1 cellular context compared by ENCODE assay signal in the genomic region with DNA sequence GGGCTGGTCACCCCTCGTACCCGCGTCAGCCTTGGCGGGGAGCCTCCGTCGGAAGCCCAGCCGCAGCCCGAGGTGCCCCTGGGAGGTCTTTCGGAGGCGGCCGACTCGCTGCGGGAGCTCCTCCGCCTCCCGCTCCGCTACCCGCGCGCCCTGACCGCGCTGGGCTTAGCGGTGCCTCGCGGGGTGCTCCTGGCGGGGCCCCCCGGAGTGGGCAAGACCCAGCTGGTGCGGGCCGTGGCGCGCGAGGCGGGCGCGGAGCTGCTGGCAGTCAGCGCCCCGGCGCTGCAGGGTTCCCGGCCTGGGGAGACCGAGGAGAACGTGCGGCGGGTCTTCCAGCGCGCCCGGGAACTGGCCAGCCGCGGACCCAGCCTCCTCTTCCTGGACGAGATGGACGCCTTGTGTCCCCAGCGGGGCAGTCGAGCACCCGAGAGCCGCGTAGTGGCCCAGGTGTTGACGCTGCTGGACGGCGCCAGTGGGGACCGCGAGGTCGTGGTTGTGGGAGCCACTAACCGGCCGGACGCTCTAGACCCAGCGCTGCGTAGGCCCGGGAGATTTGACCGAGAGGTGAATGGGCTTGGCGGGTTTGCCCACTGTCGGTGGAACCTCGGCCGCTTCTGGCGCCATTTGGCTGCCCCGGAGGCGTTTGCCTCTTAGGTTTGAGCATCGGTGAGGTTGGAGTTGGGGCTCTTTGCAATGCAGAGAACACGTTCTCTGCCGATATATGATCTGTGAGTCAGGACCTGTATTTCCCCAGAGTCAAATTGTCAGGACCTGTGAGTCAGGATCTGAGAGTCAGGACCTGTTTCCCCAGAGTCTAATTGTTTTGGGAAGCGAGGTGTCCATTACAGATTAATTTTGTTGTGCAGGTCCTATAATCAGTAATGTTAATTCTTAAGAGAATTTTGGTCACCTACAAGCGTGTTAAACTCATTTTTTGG.
A peak's percentile ranks its signal among the peaks of the same experiment; 100 is the strongest.
TF ChIP-seq lines count a peak whose summit lies in the region.

No MANE protein-coding gene starts in this region.

TF ChIP-seq in HepG2, 621 proteins besides CTCF, POLR2A, EP300 and RAD21 (continued from another document and continues in another):
- TF ChIP-seq, protein P1, sequence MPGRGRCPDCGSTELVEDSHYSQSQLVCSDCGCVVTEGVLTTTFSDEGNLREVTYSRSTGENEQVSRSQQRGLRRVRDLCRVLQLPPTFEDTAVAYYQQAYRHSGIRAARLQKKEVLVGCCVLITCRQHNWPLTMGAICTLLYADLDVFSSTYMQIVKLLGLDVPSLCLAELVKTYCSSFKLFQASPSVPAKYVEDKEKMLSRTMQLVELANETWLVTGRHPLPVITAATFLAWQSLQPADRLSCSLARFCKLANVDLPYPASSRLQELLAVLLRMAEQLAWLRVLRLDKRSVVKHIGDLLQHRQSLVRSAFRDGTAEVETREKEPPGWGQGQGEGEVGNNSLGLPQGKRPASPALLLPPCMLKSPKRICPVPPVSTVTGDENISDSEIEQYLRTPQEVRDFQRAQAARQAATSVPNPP (CRISPR knock-in tag; IDR thresholded peaks at IDR 0.05): no peak
- peak; percentile 32; the same call in 1 of the 2 replicates for TF ChIP-seq HOXA9 (CRISPR knock-in tag; IDR thresholded peaks at IDR 0.05; ENCODE audit: borderline replicate concordance)
- TF ChIP-seq, protein P2, sequence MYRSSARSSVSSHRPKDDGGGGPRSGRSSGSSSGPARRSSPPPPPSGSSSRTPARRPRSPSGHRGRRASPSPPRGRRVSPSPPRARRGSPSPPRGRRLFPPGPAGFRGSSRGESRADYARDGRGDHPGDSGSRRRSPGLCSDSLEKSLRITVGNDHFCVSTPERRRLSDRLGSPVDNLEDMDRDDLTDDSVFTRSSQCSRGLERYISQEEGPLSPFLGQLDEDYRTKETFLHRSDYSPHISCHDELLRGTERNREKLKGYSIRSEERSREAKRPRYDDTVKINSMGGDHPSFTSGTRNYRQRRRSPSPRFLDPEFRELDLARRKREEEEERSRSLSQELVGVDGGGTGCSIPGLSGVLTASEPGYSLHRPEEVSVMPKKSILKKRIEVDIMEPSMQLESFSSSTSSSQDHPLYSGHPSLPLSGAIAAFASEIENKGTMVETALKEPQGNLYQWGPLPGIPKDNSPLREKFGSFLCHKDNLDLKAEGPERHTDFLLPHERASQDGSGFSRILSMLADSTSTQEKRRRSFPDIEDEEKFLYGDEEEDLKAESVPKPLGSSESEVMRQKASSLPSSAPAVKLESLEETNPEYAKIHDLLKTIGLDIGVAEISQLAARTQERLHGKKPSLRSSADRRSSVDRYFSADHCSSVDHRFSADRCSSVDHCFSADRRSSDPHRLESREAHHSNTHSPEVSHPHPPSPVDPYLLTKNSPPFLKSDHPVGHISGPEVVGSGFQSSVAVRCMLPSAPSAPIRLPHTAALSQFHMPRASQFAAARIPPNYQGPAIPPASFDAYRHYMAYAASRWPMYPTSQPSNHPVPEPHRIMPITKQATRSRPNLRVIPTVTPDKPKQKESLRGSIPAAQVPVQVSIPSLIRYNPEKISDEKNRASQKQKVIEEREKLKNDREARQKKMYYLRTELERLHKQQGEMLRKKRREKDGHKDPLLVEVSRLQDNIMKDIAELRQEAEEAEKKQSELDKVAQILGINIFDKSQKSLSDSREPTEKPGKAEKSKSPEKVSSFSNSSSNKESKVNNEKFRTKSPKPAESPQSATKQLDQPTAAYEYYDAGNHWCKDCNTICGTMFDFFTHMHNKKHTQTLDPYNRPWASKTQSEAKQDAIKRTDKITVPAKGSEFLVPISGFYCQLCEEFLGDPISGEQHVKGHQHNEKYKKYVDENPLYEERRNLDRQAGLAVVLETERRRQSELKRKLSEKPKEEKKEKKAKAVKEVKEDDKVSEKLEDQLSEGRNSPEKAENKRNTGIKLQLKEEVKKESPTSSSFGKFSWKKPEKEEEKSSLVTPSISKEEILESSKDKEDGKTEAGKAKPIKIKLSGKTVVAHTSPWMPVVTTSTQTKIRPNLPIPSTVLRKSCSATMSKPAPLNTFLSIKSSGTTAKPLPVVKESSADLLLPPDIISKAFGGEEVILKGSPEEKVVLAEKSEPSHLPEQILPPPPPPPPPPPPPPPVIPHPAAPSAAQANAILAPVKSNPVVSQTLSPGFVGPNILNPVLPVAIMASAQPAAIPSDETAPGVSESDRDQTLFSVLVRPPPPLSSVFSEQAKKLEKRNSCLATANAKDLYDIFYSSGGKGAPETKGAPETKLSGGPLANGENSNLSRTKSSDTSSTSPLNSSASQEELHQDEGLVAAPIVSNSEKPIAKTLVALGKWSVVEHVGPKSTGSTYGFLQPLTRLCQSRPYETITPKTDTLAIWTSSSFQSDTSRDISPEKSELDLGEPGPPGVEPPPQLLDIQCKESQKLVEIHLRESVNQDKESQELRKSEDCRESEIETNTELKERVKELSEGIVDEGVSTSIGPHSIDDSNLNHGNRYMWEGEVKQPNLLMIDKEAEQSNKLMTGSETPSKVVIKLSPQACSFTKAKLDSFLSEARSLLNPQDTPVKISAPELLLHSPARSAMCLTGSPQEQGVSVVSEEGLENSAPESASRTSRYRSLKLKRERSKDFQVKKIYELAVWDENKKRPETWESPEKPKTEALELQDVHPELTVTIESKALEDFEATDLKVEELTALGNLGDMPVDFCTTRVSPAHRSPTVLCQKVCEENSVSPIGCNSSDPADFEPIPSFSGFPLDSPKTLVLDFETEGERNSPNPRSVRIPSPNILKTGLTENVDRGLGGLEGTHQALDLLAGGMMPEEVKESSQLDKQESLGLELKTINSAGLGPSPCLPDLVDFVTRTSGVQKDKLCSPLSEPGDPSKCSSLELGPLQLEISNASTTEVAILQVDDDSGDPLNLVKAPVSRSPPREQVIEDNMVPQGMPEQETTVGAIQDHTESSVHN (CRISPR knock-in tag; IDR thresholded peaks at IDR 0.05): no peak
- TF ChIP-seq DMAP1 (CRISPR knock-in tag; IDR thresholded peaks at IDR 0.05): no peak
- no peak for TF ChIP-seq ZZZ3 (CRISPR knock-in tag; IDR thresholded peaks at IDR 0.05; ENCODE audit: borderline replicate concordance)
- no peak for TF ChIP-seq KDM6A (CRISPR knock-in tag; IDR thresholded peaks at IDR 0.05; ENCODE audit: low read depth)
- TF ChIP-seq, protein P3, sequence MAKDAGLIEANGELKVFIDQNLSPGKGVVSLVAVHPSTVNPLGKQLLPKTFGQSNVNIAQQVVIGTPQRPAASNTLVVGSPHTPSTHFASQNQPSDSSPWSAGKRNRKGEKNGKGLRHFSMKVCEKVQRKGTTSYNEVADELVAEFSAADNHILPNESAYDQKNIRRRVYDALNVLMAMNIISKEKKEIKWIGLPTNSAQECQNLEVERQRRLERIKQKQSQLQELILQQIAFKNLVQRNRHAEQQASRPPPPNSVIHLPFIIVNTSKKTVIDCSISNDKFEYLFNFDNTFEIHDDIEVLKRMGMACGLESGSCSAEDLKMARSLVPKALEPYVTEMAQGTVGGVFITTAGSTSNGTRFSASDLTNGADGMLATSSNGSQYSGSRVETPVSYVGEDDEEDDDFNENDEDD (CRISPR knock-in tag; IDR thresholded peaks at IDR 0.05; ENCODE audit: borderline replicate concordance): no peak
- no peak for TF ChIP-seq NFYB (CRISPR knock-in tag; IDR thresholded peaks at IDR 0.05)
- no peak for TF ChIP-seq ZNF773 (CRISPR knock-in tag; IDR thresholded peaks at IDR 0.05; ENCODE audit: borderline replicate concordance)
- TF ChIP-seq, protein P4, sequence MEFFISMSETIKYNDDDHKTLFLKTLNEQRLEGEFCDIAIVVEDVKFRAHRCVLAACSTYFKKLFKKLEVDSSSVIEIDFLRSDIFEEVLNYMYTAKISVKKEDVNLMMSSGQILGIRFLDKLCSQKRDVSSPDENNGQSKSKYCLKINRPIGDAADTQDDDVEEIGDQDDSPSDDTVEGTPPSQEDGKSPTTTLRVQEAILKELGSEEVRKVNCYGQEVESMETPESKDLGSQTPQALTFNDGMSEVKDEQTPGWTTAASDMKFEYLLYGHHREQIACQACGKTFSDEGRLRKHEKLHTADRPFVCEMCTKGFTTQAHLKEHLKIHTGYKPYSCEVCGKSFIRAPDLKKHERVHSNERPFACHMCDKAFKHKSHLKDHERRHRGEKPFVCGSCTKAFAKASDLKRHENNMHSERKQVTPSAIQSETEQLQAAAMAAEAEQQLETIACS (CRISPR knock-in tag; IDR thresholded peaks at IDR 0.05): no peak
- TF ChIP-seq GABPA (IDR thresholded peaks at IDR 0.05; ENCODE audit: low read depth, low read length): 0 out of 2 replicates have a peak, but pooled peaks have one; percentile 25
- TF ChIP-seq GABPA (CRISPR knock-in tag; IDR thresholded peaks at IDR 0.05; ENCODE audit: low read depth): no peak; the same call in 1 of the 2 replicates
- TF ChIP-seq, protein P5, sequence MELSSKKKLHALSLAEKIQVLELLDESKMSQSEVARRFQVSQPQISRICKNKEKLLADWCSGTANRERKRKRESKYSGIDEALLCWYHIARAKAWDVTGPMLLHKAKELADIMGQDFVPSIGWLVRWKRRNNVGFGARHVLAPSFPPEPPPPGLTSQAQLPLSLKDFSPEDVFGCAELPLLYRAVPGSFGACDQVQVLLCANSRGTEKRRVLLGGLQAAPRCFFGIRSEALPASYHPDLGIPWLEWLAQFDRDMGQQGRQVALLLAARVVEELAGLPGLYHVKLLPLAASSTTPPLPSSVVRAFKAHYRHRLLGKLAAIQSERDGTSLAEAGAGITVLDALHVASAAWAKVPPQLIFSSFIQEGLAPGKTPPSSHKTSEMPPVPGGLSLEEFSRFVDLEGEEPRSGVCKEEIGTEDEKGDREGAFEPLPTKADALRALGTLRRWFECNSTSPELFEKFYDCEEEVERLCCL (CRISPR knock-in tag; IDR thresholded peaks at IDR 0.05; ENCODE audit: borderline replicate concordance): no peak; the same call in 1 of the 2 replicates
- TF ChIP-seq ZMYM2 (CRISPR knock-in tag; IDR thresholded peaks at IDR 0.05): no peak
- no peak for TF ChIP-seq PRPF4 (IDR thresholded peaks at IDR 0.05; ENCODE audit: low read depth, low read length, poor library complexity, severe bottlenecking)
- TF ChIP-seq, protein P6, sequence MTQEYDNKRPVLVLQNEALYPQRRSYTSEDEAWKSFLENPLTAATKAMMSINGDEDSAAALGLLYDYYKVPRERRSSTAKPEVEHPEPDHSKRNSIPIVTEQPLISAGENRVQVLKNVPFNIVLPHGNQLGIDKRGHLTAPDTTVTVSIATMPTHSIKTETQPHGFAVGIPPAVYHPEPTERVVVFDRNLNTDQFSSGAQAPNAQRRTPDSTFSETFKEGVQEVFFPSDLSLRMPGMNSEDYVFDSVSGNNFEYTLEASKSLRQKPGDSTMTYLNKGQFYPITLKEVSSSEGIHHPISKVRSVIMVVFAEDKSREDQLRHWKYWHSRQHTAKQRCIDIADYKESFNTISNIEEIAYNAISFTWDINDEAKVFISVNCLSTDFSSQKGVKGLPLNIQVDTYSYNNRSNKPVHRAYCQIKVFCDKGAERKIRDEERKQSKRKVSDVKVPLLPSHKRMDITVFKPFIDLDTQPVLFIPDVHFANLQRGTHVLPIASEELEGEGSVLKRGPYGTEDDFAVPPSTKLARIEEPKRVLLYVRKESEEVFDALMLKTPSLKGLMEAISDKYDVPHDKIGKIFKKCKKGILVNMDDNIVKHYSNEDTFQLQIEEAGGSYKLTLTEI (CRISPR knock-in tag; conservative IDR thresholded peaks at IDR 0.05): no peak
- TF ChIP-seq MAF1 (CRISPR knock-in tag; IDR thresholded peaks at IDR 0.05; ENCODE audit: borderline replicate concordance): no peak
- TF ChIP-seq, protein P7, sequence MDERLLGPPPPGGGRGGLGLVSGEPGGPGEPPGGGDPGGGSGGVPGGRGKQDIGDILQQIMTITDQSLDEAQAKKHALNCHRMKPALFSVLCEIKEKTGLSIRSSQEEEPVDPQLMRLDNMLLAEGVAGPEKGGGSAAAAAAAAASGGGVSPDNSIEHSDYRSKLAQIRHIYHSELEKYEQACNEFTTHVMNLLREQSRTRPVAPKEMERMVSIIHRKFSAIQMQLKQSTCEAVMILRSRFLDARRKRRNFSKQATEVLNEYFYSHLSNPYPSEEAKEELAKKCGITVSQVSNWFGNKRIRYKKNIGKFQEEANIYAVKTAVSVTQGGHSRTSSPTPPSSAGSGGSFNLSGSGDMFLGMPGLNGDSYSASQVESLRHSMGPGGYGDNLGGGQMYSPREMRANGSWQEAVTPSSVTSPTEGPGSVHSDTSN (CRISPR knock-in tag; IDR thresholded peaks at IDR 0.05): no peak
- TF ChIP-seq, protein P8, sequence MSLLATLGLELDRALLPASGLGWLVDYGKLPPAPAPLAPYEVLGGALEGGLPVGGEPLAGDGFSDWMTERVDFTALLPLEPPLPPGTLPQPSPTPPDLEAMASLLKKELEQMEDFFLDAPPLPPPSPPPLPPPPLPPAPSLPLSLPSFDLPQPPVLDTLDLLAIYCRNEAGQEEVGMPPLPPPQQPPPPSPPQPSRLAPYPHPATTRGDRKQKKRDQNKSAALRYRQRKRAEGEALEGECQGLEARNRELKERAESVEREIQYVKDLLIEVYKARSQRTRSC (CRISPR knock-in tag; IDR thresholded peaks at IDR 0.05; ENCODE audit: low read depth): no peak
- no peak for TF ChIP-seq MIER3 (CRISPR knock-in tag; IDR thresholded peaks at IDR 0.05; ENCODE audit: borderline replicate concordance)
- TF ChIP-seq POLR2G (IDR thresholded peaks at IDR 0.05; ENCODE audit: low read depth, low read length): no peak
- TF ChIP-seq SALL1 (CRISPR knock-in tag; IDR thresholded peaks at IDR 0.05): no peak; the same call in 1 of the 2 replicates
- TF ChIP-seq, protein P9, sequence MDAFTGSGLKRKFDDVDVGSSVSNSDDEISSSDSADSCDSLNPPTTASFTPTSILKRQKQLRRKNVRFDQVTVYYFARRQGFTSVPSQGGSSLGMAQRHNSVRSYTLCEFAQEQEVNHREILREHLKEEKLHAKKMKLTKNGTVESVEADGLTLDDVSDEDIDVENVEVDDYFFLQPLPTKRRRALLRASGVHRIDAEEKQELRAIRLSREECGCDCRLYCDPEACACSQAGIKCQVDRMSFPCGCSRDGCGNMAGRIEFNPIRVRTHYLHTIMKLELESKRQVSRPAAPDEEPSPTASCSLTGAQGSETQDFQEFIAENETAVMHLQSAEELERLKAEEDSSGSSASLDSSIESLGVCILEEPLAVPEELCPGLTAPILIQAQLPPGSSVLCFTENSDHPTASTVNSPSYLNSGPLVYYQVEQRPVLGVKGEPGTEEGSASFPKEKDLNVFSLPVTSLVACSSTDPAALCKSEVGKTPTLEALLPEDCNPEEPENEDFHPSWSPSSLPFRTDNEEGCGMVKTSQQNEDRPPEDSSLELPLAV (CRISPR knock-in tag; conservative IDR thresholded peaks at IDR 0.05; ENCODE audit: low read depth): no peak
- TF ChIP-seq ZNF446 (CRISPR knock-in tag; IDR thresholded peaks at IDR 0.05): no peak
- TF ChIP-seq FOSL2 (CRISPR knock-in tag; IDR thresholded peaks at IDR 0.05): no peak
- TF ChIP-seq, protein P10, sequence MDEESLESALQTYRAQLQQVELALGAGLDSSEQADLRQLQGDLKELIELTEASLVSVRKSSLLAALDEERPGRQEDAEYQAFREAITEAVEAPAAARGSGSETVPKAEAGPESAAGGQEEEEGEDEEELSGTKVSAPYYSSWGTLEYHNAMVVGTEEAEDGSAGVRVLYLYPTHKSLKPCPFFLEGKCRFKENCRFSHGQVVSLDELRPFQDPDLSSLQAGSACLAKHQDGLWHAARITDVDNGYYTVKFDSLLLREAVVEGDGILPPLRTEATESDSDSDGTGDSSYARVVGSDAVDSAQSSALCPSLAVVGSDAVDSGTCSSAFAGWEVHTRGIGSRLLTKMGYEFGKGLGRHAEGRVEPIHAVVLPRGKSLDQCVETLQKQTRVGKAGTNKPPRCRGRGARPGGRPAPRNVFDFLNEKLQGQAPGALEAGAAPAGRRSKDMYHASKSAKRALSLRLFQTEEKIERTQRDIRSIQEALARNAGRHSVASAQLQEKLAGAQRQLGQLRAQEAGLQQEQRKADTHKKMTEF (CRISPR knock-in tag; IDR thresholded peaks at IDR 0.05): no peak
- TF ChIP-seq ZNF292 (CRISPR knock-in tag; IDR thresholded peaks at IDR 0.05; ENCODE audit: borderline replicate concordance, low read depth): no peak
- TF ChIP-seq ZNF577 (CRISPR knock-in tag; IDR thresholded peaks at IDR 0.05; ENCODE audit: borderline replicate concordance, low read depth): 0 out of 2 replicates have a peak, but pooled peaks have one; percentile 27
- no peak for TF ChIP-seq ZNF224 (CRISPR knock-in tag; IDR thresholded peaks at IDR 0.05)
- no peak for TF ChIP-seq CBX1 (IDR thresholded peaks at IDR 0.05; ENCODE audit: low read depth)
- TF ChIP-seq TBX3 (IDR thresholded peaks at IDR 0.05; ENCODE audit: borderline replicate concordance): no peak
- TF ChIP-seq ZFP36L2 (CRISPR knock-in tag; IDR thresholded peaks at IDR 0.05): no peak
- no peak for TF ChIP-seq DPF2 (CRISPR knock-in tag; IDR thresholded peaks at IDR 0.05; ENCODE audit: borderline replicate concordance, low read depth)
